ENCODE assay signal across 2 cellular contexts in genomic region chr1:63921357-63921756, GRCh38.
TF ChIP-seq lines count a peak whose summit lies in the region.

No MANE protein-coding gene starts in this region.

TF ChIP-seq in A549, 52 proteins besides CTCF, POLR2A, EP300 and RAD21:
- no peak for TF ChIP-seq REST (IDR thresholded peaks at IDR 0.05)
- TF ChIP-seq USF2 (IDR thresholded peaks at IDR 0.05), result no peak
- TF ChIP-seq MAFK (IDR thresholded peaks at IDR 0.05; ENCODE audit: partially characterized antibody), result no peak
- no peak for TF ChIP-seq HEYL (CRISPR knock-in tag; IDR thresholded peaks at IDR 0.05)
- TF ChIP-seq ELK1 (IDR thresholded peaks at IDR 0.05; ENCODE audit: low read depth, low read length), result no peak
- no peak for TF ChIP-seq MYC (IDR thresholded peaks at IDR 0.05; ENCODE audit: borderline replicate concordance, low read length)
- TF ChIP-seq MAZ (IDR thresholded peaks at IDR 0.05; ENCODE audit: borderline replicate concordance, low read depth, low read length), result no peak
- no peak for TF ChIP-seq TP53 (CRISPR knock-in tag; IDR thresholded peaks at IDR 0.05)
- no peak for TF ChIP-seq ZSCAN20 (CRISPR knock-in tag; IDR thresholded peaks at IDR 0.05)
- TF ChIP-seq JUN (IDR thresholded peaks at IDR 0.05), result no peak

TF ChIP-seq in GM23338, 12 proteins besides CTCF, POLR2A, EP300 and RAD21 (continued from another document):
- TF ChIP-seq REST (IDR thresholded peaks at IDR 0.05; ENCODE audit: unreplicated experiment), result no peak
